16 cellular contexts compared by ENCODE assay signal in genomic region chr3:29751647-29752263, GRCh38.
A peak's percentile ranks its signal among the peaks of the same experiment; 100 is the strongest.
DNase-seq lines count a peak whose midpoint lies in the region; ATAC-seq and TF ChIP-seq lines count a peak whose summit lies in the region.
"Had no signal": no experiment of that assay in that cellular context is flagged by ENCODE, and none has a peak within 500 bp of the region (broad histone marks: within the 10 kb centered on the region; RNA-seq: fewer than 3 reads in every experiment).

No MANE protein-coding gene starts in this region.

- H3K27me3 Mint-ChIP-seq in nephron progenitor cell (ENCODE audit: low read depth, poor library complexity) = no peaks in the 10 kb centered on the region
- H3K27me3 Mint-ChIP-seq: CD4-positive, alpha-beta memory T cell had no signal

- H3K36me3 Mint-ChIP-seq in nephron progenitor cell (ENCODE audit: low read depth) = no peaks in the 10 kb centered on the region
- H3K36me3 Mint-ChIP-seq: CD4-positive, alpha-beta memory T cell had no signal

- peak overlapping the region in 7 of 10 donors; percentile 2 to 54 (median 41) for H3K27ac ChIP-seq in heart right ventricle
- H3K27ac ChIP-seq: Peyer's patch had no signal

- ATAC-seq in heart right ventricle (peak; percentile 36 to 95 (median 84)), HG03460 (IDR thresholded peaks at IDR 0.05; ENCODE audit: unreplicated experiment) (no peak), HG03432 (IDR thresholded peaks at IDR 0.05; ENCODE audit: unreplicated experiment) (no peak)

- H3K4me1 Mint-ChIP-seq in nephron progenitor cell = peaks cover 5% of the 10 kb centered on the region
- H3K4me1 Mint-ChIP-seq: CD4-positive, alpha-beta memory T cell had no signal

- H3K4me3 ChIP-seq in GM06990 (replicated peaks; ENCODE audit: low read depth, low read length) = no peak overlapping the region
- no peak overlapping the region for H3K4me3 ChIP-seq in heart right ventricle
- H3K4me3 ChIP-seq: Peyer's patch had no signal

- 72 to 75% methylated on average over 9 of the region's 9 CpGs for WGBS in heart right ventricle, 2 donors

- intact Hi-C loops in heart right ventricle (cut with DNase I) = loop anchor here in 4 of 10 donors (5.0 to 10.0 kb wide), 5 partner anchors 54 to 474 kb away; no protein-coding TSS in a partner anchor

- H3K36me3 ChIP-seq in GM06990 (ENCODE audit: control insufficient read depth, insufficient read depth, low read length) (no peaks in the 10 kb centered on the region), heart right ventricle (no peaks in the 10 kb centered on the region)
- H3K36me3 ChIP-seq: BE2C, Peyer's patch had no signal

- no peaks in the 10 kb centered on the region for H3K9me3 ChIP-seq in heart right ventricle
- H3K9me3 ChIP-seq: BE2C, Peyer's patch had no signal

- no peaks in the 10 kb centered on the region for H3K9me3 Mint-ChIP-seq in nephron progenitor cell

- H3K27me3 ChIP-seq in GM06990 (replicated peaks; ENCODE audit: control insufficient read depth, insufficient read depth, low read length) (no peaks in the 10 kb centered on the region), heart right ventricle (no peaks in the 10 kb centered on the region)
- H3K27me3 ChIP-seq: BE2C, Peyer's patch had no signal

- H3K27ac Mint-ChIP-seq in nephron progenitor cell = peak overlapping the region; percentile 85
- H3K27ac Mint-ChIP-seq: CD4-positive, alpha-beta memory T cell had no signal

- DNase-seq in GM06990 (ENCODE audit: extremely low read depth, insufficient read length) (peak; percentile 8), NCI-H524 treated with DMSO at 0.1 percent for 48 hours (lab: John Stamatoyannopoulos, UW) (peak; percentile 2), heart right ventricle (peak; percentile 9 to 54), nephron progenitor cell (no peak), islet precursor cell (no peak), EL (no peak)
- DNase-seq: BE2C; CD4-positive, alpha-beta memory T cell; H7; NCI-H1092; NCI-H345; NCI-H748 treated with DMSO at 0.1 percent for 48 hours; Peyer's patch; SIG-M5 had no signal

- TF ChIP-seq CTCF in GM06990 (IDR thresholded peaks at IDR 0.05; ENCODE audit: insufficient read depth, low read length, poor library complexity, severe bottlenecking) (no peak), heart right ventricle (IDR thresholded peaks at IDR 0.05) (no peak), nephron progenitor cell (IDR thresholded peaks at IDR 0.05) (no peak)

- peaks cover 0 to 47% (median 23%) of the 10 kb centered on the region in 9 donors for H3K4me1 ChIP-seq in heart right ventricle
- H3K4me1 ChIP-seq: BE2C, Peyer's patch had no signal

- no peak overlapping the region for H3K4me3 Mint-ChIP-seq in nephron progenitor cell
- H3K4me3 Mint-ChIP-seq: CD4-positive, alpha-beta memory T cell had no signal

Comparison
In these comparisons a context has a peak if more than half of its experiments do, and no peak if none do; other contexts are left out.
1. DNase-seq: peak in GM06990 (single experiment), NCI-H524 treated with DMSO at 0.1 percent for 48 hours (single experiment) and heart right ventricle (2 of 2); none in nephron progenitor cell (single experiment), islet precursor cell (single experiment) and EL (single experiment).
2. ATAC-seq: peak in heart right ventricle (8 of 8); none in HG03460 (single experiment) and HG03432 (single experiment).